Comparison of ENCODE assay signal across 26 cellular contexts in the genomic region with DNA sequence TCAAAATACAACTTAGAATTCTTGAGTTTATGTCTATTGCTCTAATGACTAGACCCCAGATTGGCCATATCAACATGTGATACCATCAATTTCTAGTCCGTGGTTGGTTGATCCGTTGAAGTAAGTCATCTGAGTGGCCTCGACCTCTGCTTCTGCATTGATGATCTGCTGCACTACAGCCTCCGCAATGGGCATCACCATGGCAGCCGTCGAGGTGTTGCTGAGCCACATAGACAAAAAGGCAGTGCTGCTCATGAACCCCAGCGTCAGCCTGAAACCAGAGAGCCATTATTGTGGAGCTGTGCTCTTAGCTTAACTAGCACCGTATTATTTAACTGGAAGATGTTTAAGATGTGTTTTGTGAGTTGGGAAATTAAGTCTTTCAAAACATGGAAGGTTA. TPM values are rescaled to one million over a fixed set of nuclear protein-coding genes. Genes with fewer than 3 reads are reported as not detected.
"Had no signal": no experiment of that assay in that cellular context is flagged by ENCODE, and none has a peak within 500 bp of the region (broad histone marks: within the 10 kb centered on the region; RNA-seq: fewer than 3 reads in every experiment).

No MANE protein-coding gene starts in this region.

- DNase-seq: IMR-90, Kasumi-1, KG1, MM.1S, NCI-H1105, NCI-H1417, NCI-H1436 treated with DMSO at 0.1 percent for 48 hours, NCI-H1694, NCI-H187 treated with DMSO at 0.1 percent for 48 hours, NCI-H2029 treated with DMSO at 0.1 percent for 48 hours, NCI-H2107, NCI-H2171 treated with DMSO at 0.1 percent for 48 hours, NCI-H345, NCI-H524, NCI-H69, NCI-H774, Right ventricle myocardium superior, RPMI8226, SK-N-SH, SW 1271, T-cell had no signal

- H3K9ac ChIP-seq: SK-N-SH had no signal

- ATAC-seq: HepG2, T-cell had no signal

- H3K27ac Mint-ChIP-seq: T-cell had no signal

- H3K4me2 ChIP-seq: SK-N-SH had no signal

- H3K4me1 Mint-ChIP-seq: T-cell had no signal

- H3K36me3 Mint-ChIP-seq: T-cell had no signal

- H3K9me3 ChIP-seq: SK-N-SH had no signal

- H3K27me3 Mint-ChIP-seq: T-cell had no signal

- H3K4me3 Mint-ChIP-seq: T-cell had no signal

RNA-seq across cellular contexts. Expression of gene SLC13A1, which starts 30.7 kb away (rescaled TPM):
- total RNA-seq: HepG2, HT1080, IMR-90, M059J, NCI-H460, Right ventricle myocardium superior, SK-MEL-5, T-cell had no signal
- polyA plus RNA-seq: HepG2, IMR-90, SK-N-SH had no signal
